In the genomic region with DNA sequence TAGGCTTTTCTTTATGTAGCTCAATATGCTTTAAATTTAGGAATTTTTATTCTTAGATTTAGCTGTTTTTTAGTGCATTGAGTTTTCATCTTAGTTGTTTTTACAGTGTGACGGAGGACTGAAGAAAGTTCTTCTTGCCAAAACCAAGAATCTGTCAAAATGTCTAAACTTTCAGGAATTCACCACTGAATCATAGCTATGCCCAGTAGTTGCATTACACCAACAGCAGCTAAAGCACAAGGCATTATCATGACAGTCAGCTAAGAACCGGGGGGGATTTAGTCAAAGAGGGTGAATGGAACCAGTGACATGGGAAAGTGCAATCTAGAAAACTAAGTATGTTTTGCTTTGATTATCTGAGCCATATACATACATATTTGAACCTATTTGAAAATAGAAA, we compare ENCODE assay signal across 23 cellular contexts. TPM values are rescaled to one million over a fixed set of nuclear protein-coding genes. Genes with fewer than 3 reads are reported as not detected.
DNase-seq lines count a peak whose midpoint lies in the region; TF ChIP-seq lines count a peak whose summit lies in the region.
"Had no signal": no experiment of that assay in that cellular context is flagged by ENCODE, and none has a peak within 500 bp of the region (broad histone marks: within the 10 kb centered on the region; RNA-seq: fewer than 3 reads in every experiment).

No MANE protein-coding gene starts in this region.

- peaks cover 10% of the 10 kb centered on the region; the same call in 1 of the 2 replicates for H3K4me1 ChIP-seq in GM23248 (ENCODE audit: insufficient read depth)
- H3K4me1 ChIP-seq: HAP-1, Peyer's patch, right lobe of liver had no signal

- peak overlapping the region; percentile 46 for H3K4me2 ChIP-seq in GM23248 (ENCODE audit: unreplicated experiment)

- TF ChIP-seq CTCF in epithelial cell of esophagus (IDR thresholded peaks at IDR 0.05; ENCODE audit: insufficient read depth, low read depth, low read length, missing control alignments) (no peak), retinal pigment epithelial cell (conservative IDR thresholded peaks at IDR 0.05; ENCODE audit: low read depth, low read length) (no peak)

- WGBS in GM23248 (ENCODE audit: low coverage in 1 of 2, low lambda C conversion rate in 2 of 2, missing lambda C conversion rate in 2 of 2), 2 experiments, result 41 to 50% methylated on average over 2 of the region's 2 CpGs

- no peaks in the 10 kb centered on the region for H3K9me2 ChIP-seq in GM23248 (ENCODE audit: insufficient read depth)

- in situ Hi-C loops in GM23248 (cut with MboI), result no loop called here

- DNase-seq in GM23248 (peak; percentile 86), NCI-H226 (peak; percentile 87), epithelial cell of esophagus (ENCODE audit: low read depth) (peak; percentile 35), retinal pigment epithelial cell (ENCODE audit: low read depth) (peak; percentile 12), NOMO-1 (lab: John Stamatoyannopoulos, UW; ENCODE audit: unreplicated experiment in 2 of 2) (no peak), mucosa of gallbladder (ENCODE audit: low spot score) (no peak), islet precursor cell (no peak)
- DNase-seq: activated B cell treated with CpG ODN at 0.5 μM for 24 hours; activated gamma-delta T cell treated with Interleukin-2 at 50 U/mL for 16 hours; CD4-positive, alpha-beta T cell; immature natural killer cell; NCI-H1092 treated with DMSO at 0.1 percent for 48 hours; NCI-H774; Peyer's patch; right lobe of liver; stimulated activated CD4-positive, alpha-beta T cell treated with anti-CD3 and anti-CD28 coated beads, Interleukin-4, amount 100 ng/mL, for 1 hour; stimulated activated CD8-positive, alpha-beta memory T cell treated with anti-CD3 and anti-CD28 coated beads, Interleukin-4, amount 100 ng/mL, for 48 hours; T-helper 1 cell had no signal

- peaks cover 10% of the 10 kb centered on the region for H3F3A ChIP-seq in GM23248 (ENCODE audit: insufficient read depth)

- H3K9me3 ChIP-seq in GM23248 (ENCODE audit: low read depth), result no peaks in the 10 kb centered on the region
- H3K9me3 ChIP-seq: HAP-1, right lobe of liver had no signal

- no peaks in the 10 kb centered on the region for H3K36me3 ChIP-seq in GM23248 (ENCODE audit: low read depth)
- H3K36me3 ChIP-seq: HAP-1, Peyer's patch, right lobe of liver, thoracic aorta had no signal

- peak overlapping the region; percentile 58 for H3K27ac ChIP-seq in GM23248
- H3K27ac ChIP-seq: Peyer's patch, right lobe of liver, thoracic aorta had no signal

- H3K4me3 ChIP-seq in GM23248 (no peak overlapping the region), epithelial cell of esophagus (ENCODE audit: low read length) (no peak overlapping the region), retinal pigment epithelial cell (ENCODE audit: low read length) (no peak overlapping the region)
- H3K4me3 ChIP-seq: HAP-1, Peyer's patch, right lobe of liver, thoracic aorta had no signal

- no peaks in the 10 kb centered on the region for H4K20me1 ChIP-seq in GM23248 (ENCODE audit: insufficient read depth)

- no peak overlapping the region for H3K9ac ChIP-seq in GM23248

- no peaks in the 10 kb centered on the region for H3K27me3 ChIP-seq in GM23248 (replicated peaks; ENCODE audit: insufficient read depth)
- H3K27me3 ChIP-seq: Peyer's patch, right lobe of liver had no signal

- no peaks in the 10 kb centered on the region for H3K79me2 ChIP-seq in GM23248 (ENCODE audit: insufficient read depth)

- H2AFZ ChIP-seq in GM23248, result no peak overlapping the region; the same call in 1 of the 2 replicates

RNA-seq across cellular contexts. Expression of a gene that starts 6.5 kb away (rescaled TPM):
- total RNA-seq in GM23248 (2014; rRNA removed; shearing (Covaris generic)), result not detected in 2 replicates
- not detected in 2 replicates for polyA plus RNA-seq in GM23248 (2016; fragmentation: Nextera tagmentation; extraction: Ambion mirVana)
- not detected for total RNA-seq in mucosa of gallbladder
- total RNA-seq: activated B cell treated with CpG ODN at 0.5 μM for 24 hours; cardiac septum; CD4-positive, alpha-beta T cell; glomerular endothelial cell; mesenteric fat pad; Peyer's patch; right lobe of liver; thoracic aorta had no signal
- polyA plus RNA-seq: immature natural killer cell had no signal

Comparison
In these comparisons a context has a peak if more than half of its experiments do, and no peak if none do; other contexts are left out.
1. DNase-seq: peak in GM23248 (single experiment), NCI-H226 (single experiment), epithelial cell of esophagus (single experiment) and retinal pigment epithelial cell (single experiment); none in NOMO-1 (0 of 2), mucosa of gallbladder (single experiment) and islet precursor cell (single experiment).